ENCODE assay signal across 8 cellular contexts in genomic region chr11:2888266-2888968, GRCh38. TPM values are rescaled to one million over a fixed set of nuclear protein-coding genes. Genes with fewer than 3 reads are reported as not detected.
A peak's percentile ranks its signal among the peaks of the same experiment; 100 is the strongest.
DNase-seq lines count a peak whose midpoint lies in the region; ATAC-seq and TF ChIP-seq lines count a peak whose summit lies in the region.

No MANE protein-coding gene starts in this region.

- TF ChIP-seq POLR2A in lower leg skin (IDR thresholded peaks at IDR 0.05), result no peak

- no peak overlapping the region for H3K27ac ChIP-seq in coronary artery

- H3K36me3 Mint-ChIP-seq in CD14-positive monocyte (peaks cover 0 to 2% of the 10 kb centered on the region in 2 donors), HFFc6 (ENCODE audit: low read depth) (no peaks in the 10 kb centered on the region)

- H3K27me3 Mint-ChIP-seq in CD14-positive monocyte (ENCODE audit: low read depth in 3 of 3), result peaks cover 25 to 46% (median 28%) of the 10 kb centered on the region in 3 donors
- H3K27me3 Mint-ChIP-seq in HFFc6 (ENCODE audit: insufficient read depth), result peaks cover 6% of the 10 kb centered on the region

- no peak for ATAC-seq in HG03378 (IDR thresholded peaks at IDR 0.05; ENCODE audit: unreplicated experiment)

- no peak overlapping the region for H3K4me3 ChIP-seq in coronary artery
- no peak overlapping the region for H3K4me3 ChIP-seq in lower leg skin (ENCODE audit: low read depth, poor library complexity, severe bottlenecking)

- WGBS in lower leg skin, 2 donors, result 28 to 30% methylated on average over 25 of the region's 25 CpGs

- peak; percentile 81 for DNase-seq in CD14-positive monocyte (ENCODE audit: low spot score)
- DNase-seq in HFFc6, result peak; percentile 70
- DNase-seq in NCI-H748 (lab: John Stamatoyannopoulos, UW; ENCODE audit: unreplicated experiment), result peak; percentile 87
- DNase-seq in activated CD4-positive, alpha-beta T cell treated with anti-CD3 and anti-CD28 coated beads, Interleukin-2, amount 50 U/mL, for 24 hours (ENCODE audit: low read depth in 1 of 2, low spot score in 1 of 2), result peak; percentile 73 to 83
- DNase-seq in coronary artery (ENCODE audit: low spot score), result peak; percentile 91
- peak; percentile 89 to 99 for DNase-seq in lower leg skin (ENCODE audit: low spot score in 2 of 2)
- peak; percentile 68 to 87 (median 84) for DNase-seq in stimulated activated CD4-positive, alpha-beta T cell treated with anti-CD3 and anti-CD28 coated beads, TNF-alpha, amount 100 ng/mL, for 24 hours (ENCODE audit: low read depth in 3 of 3)

- intact Hi-C loops in CD14-positive monocyte (cut with micrococcal nuclease) (loop anchor here (1.0 to 10.0 kb wide), 5 partner anchors 194 to 584 kb away; partner anchors contain the start of genes C11orf21 (in 1 of the 2), KCNQ1OT1 (in 1 of the 2) and TSPAN32 (in 1 of the 2)), lower leg skin (cut with DNase I; ENCODE audit: low total_unique reads) (loop anchor here (2.0 kb wide), 1 partner anchor 356 kb away; no protein-coding TSS in a partner anchor)

- H3K9me3 Mint-ChIP-seq in CD14-positive monocyte, result peaks cover 0 to 6% (median 0%) of the 10 kb centered on the region in 7 donors
- H3K9me3 Mint-ChIP-seq in HFFc6, result no peaks in the 10 kb centered on the region

- peak overlapping the region in 1 of 7 donors; percentile 14 for H3K27ac Mint-ChIP-seq in CD14-positive monocyte
- H3K27ac Mint-ChIP-seq in HFFc6, result no peak overlapping the region

- peak; percentile 96 for TF ChIP-seq CTCF in CD14-positive monocyte (IDR thresholded peaks at IDR 0.05)
- TF ChIP-seq CTCF in HFFc6 (IDR thresholded peaks at IDR 0.05), result peak; percentile 99
- TF ChIP-seq CTCF in coronary artery (IDR thresholded peaks at IDR 0.05), result peak; percentile 95
- TF ChIP-seq CTCF in lower leg skin (IDR thresholded peaks at IDR 0.05), result peak in 1 of 3 donors; percentile 95

- no peak overlapping the region for H3K4me3 Mint-ChIP-seq in CD14-positive monocyte
- no peak overlapping the region for H3K4me3 Mint-ChIP-seq in HFFc6

- peaks cover 26% of the 10 kb centered on the region for H3K4me1 Mint-ChIP-seq in CD14-positive monocyte
- H3K4me1 Mint-ChIP-seq in HFFc6 (ENCODE audit: low read depth), result peaks cover 7% of the 10 kb centered on the region

RNA-seq across cellular contexts. Expression of gene CDKN1C, which starts 2.8 kb away (rescaled TPM):
- 1 to 10 TPM; 3.2 to 4.7 TPM for polyA plus RNA-seq in CD14-positive monocyte
- total RNA-seq in HFFc6 (2021; fragmentation: NEBNext Ultra II Directional; extraction: Animal tissue kit (Norgen Biotek cat#: 25700)), result under 1 TPM in 2 of 6 experiments, not detected in 4; 0.17 to 0.24 TPM
- total RNA-seq in lower leg skin, result 10 to 100 TPM; 27.1 to 52.7 (median 31.4) TPM

RNA-seq across cellular contexts. Expression of gene PHLDA2, which starts 40.8 kb away (rescaled TPM):
- 1 to 10 TPM; 2.6 to 4.7 TPM for polyA plus RNA-seq in CD14-positive monocyte
- total RNA-seq in HFFc6 (2021; fragmentation: NEBNext Ultra II Directional; extraction: Animal tissue kit (Norgen Biotek cat#: 25700)), result 100 to 1,000 TPM; 102 to 149 (median 125) TPM
- total RNA-seq in lower leg skin, result 10 to 100 TPM in 1 of 4 donors, 1 to 10 TPM in 3; 5.1 to 16.0 (median 7.4) TPM

Comparison
In these comparisons a context has a peak if more than half of its experiments do, and no peak if none do; other contexts are left out.
1. RNA of gene CDKN1C, which starts 2.8 kb away (total RNA-seq): 27.1 to 52.7 TPM in lower leg skin; 0.17 to 0.24 TPM in HFFc6; every median in the first group is over 10 times any median in the second.
2. RNA of gene PHLDA2, which starts 40.8 kb away (total RNA-seq): 102 to 149 TPM in HFFc6; 5.1 to 16.0 TPM in lower leg skin; every median in the first group is over 4 times any median in the second.
3. Peak in every context shown above with its lines, with median percentiles within 50 percentile points of each other: DNase-seq.